2 cellular contexts compared by ENCODE assay signal in the genomic region with DNA sequence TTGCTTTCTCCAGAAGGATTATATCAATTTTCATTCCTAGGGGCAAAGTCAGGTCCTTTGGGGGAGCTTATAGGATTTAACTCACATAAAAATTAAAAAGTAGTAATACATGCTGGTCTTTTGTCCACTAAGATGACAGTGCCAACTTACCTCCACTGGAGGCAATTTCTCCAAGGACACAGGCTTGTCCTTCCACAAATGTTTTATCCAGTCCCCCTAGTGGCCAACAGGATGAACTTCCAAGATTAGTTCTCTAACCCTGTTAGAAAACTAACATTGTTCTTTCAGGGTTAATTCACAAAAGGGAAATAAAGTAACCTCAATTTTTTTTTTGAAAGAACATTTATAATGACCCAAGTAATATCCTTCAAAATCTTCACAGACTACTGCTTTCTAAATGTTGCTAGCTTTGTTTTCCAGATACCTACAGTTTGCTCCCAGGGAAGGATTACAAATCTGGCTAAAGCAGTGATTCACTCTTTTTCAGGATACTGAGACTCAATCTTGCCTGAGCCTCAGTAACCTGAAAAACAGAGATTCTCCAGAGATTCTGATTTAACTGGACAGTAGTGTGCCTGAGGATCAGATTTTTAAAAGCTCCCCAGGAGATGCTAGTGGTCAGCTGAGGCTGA.
TF ChIP-seq lines count a peak whose summit lies in the region.

No MANE protein-coding gene starts in this region.

TF ChIP-seq in IMR-90, 13 proteins besides CTCF, POLR2A, EP300 and RAD21:
- TF ChIP-seq SMC3 (IDR thresholded peaks at IDR 0.05; ENCODE audit: low read depth, low read length): peak; percentile 73
- TF ChIP-seq CHD1 (IDR thresholded peaks at IDR 0.05; ENCODE audit: low read depth, low read length): no peak

TF ChIP-seq in HepG2, 621 proteins besides CTCF, POLR2A, EP300 and RAD21:
- no peak for TF ChIP-seq TCF7 (IDR thresholded peaks at IDR 0.05; ENCODE audit: low read depth)
- TF ChIP-seq, protein P1, sequence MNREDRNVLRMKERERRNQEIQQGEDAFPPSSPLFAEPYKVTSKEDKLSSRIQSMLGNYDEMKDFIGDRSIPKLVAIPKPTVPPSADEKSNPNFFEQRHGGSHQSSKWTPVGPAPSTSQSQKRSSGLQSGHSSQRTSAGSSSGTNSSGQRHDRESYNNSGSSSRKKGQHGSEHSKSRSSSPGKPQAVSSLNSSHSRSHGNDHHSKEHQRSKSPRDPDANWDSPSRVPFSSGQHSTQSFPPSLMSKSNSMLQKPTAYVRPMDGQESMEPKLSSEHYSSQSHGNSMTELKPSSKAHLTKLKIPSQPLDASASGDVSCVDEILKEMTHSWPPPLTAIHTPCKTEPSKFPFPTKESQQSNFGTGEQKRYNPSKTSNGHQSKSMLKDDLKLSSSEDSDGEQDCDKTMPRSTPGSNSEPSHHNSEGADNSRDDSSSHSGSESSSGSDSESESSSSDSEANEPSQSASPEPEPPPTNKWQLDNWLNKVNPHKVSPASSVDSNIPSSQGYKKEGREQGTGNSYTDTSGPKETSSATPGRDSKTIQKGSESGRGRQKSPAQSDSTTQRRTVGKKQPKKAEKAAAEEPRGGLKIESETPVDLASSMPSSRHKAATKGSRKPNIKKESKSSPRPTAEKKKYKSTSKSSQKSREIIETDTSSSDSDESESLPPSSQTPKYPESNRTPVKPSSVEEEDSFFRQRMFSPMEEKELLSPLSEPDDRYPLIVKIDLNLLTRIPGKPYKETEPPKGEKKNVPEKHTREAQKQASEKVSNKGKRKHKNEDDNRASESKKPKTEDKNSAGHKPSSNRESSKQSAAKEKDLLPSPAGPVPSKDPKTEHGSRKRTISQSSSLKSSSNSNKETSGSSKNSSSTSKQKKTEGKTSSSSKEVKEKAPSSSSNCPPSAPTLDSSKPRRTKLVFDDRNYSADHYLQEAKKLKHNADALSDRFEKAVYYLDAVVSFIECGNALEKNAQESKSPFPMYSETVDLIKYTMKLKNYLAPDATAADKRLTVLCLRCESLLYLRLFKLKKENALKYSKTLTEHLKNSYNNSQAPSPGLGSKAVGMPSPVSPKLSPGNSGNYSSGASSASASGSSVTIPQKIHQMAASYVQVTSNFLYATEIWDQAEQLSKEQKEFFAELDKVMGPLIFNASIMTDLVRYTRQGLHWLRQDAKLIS (CRISPR knock-in tag; IDR thresholded peaks at IDR 0.05): no peak
- TF ChIP-seq STAG1 (CRISPR knock-in tag; IDR thresholded peaks at IDR 0.05): peak; percentile 65
- TF ChIP-seq, protein P2, sequence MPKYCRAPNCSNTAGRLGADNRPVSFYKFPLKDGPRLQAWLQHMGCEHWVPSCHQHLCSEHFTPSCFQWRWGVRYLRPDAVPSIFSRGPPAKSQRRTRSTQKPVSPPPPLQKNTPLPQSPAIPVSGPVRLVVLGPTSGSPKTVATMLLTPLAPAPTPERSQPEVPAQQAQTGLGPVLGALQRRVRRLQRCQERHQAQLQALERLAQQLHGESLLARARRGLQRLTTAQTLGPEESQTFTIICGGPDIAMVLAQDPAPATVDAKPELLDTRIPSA (CRISPR knock-in tag; IDR thresholded peaks at IDR 0.05; ENCODE audit: borderline replicate concordance): no peak
- TF ChIP-seq, protein P3, sequence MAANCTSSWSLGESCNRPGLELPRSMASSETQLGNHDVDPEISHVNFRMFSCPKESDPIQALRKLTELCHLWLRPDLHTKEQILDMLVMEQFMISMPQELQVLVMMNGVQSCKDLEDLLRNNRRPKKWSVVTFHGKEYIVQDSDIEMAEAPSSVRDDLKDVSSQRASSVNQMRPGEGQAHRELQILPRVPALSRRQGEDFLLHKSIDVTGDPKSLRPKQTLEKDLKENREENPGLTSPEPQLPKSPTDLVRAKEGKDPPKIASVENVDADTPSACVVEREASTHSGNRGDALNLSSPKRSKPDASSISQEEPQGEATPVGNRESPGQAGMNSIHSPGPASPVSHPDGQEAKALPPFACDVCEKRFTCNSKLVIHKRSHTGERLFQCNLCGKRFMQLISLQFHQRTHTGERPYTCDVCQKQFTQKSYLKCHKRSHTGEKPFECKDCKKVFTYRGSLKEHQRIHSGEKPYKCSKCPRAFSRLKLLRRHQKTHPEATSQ (CRISPR knock-in tag; IDR thresholded peaks at IDR 0.05; ENCODE audit: borderline replicate concordance): no peak
- no peak for TF ChIP-seq ZNF441 (CRISPR knock-in tag; IDR thresholded peaks at IDR 0.05; ENCODE audit: borderline replicate concordance)
- TF ChIP-seq NFE2 (CRISPR knock-in tag; IDR thresholded peaks at IDR 0.05): no peak
- TF ChIP-seq ZNF207 (IDR thresholded peaks at IDR 0.05; ENCODE audit: borderline replicate concordance): no peak
- no peak for TF ChIP-seq PHF21A (CRISPR knock-in tag; IDR thresholded peaks at IDR 0.05)
- TF ChIP-seq, protein P4, sequence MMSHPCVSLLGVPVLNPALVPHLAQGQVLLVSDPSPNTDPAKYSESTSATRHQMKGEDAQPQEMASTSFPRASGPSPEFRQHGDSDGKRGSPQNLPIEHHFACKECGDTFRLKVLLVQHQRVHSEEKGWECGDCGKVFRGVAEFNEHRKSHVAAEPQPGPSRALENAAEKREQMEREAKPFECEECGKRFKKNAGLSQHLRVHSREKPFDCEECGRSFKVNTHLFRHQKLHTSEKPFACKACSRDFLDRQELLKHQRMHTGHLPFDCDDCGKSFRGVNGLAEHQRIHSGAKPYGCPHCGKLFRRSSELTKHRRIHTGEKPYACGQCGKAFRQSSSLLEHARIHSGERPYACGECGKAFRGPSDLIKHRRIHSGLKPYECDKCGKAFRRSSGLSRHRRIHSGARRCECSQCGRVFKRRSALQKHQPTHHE (CRISPR knock-in tag; IDR thresholded peaks at IDR 0.05; ENCODE audit: borderline replicate concordance): no peak
- TF ChIP-seq, protein P5, sequence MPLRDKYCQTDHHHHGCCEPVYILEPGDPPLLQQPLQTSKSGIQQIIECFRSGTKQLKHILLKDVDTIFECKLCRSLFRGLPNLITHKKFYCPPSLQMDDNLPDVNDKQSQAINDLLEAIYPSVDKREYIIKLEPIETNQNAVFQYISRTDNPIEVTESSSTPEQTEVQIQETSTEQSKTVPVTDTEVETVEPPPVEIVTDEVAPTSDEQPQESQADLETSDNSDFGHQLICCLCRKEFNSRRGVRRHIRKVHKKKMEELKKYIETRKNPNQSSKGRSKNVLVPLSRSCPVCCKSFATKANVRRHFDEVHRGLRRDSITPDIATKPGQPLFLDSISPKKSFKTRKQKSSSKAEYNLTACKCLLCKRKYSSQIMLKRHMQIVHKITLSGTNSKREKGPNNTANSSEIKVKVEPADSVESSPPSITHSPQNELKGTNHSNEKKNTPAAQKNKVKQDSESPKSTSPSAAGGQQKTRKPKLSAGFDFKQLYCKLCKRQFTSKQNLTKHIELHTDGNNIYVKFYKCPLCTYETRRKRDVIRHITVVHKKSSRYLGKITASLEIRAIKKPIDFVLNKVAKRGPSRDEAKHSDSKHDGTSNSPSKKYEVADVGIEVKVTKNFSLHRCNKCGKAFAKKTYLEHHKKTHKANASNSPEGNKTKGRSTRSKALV (CRISPR knock-in tag; IDR thresholded peaks at IDR 0.05): no peak
- no peak for TF ChIP-seq EZH2 (conservative IDR thresholded peaks at IDR 0.05; ENCODE audit: low read depth, low read length)
- no peak for TF ChIP-seq NAIF1 (CRISPR knock-in tag; IDR thresholded peaks at IDR 0.05; ENCODE audit: borderline replicate concordance)
- no peak for TF ChIP-seq ZNF788 (CRISPR knock-in tag; IDR thresholded peaks at IDR 0.05; ENCODE audit: borderline replicate concordance)
- no peak for TF ChIP-seq NFIC (IDR thresholded peaks at IDR 0.05; ENCODE audit: low read length)
- TF ChIP-seq, protein P6, sequence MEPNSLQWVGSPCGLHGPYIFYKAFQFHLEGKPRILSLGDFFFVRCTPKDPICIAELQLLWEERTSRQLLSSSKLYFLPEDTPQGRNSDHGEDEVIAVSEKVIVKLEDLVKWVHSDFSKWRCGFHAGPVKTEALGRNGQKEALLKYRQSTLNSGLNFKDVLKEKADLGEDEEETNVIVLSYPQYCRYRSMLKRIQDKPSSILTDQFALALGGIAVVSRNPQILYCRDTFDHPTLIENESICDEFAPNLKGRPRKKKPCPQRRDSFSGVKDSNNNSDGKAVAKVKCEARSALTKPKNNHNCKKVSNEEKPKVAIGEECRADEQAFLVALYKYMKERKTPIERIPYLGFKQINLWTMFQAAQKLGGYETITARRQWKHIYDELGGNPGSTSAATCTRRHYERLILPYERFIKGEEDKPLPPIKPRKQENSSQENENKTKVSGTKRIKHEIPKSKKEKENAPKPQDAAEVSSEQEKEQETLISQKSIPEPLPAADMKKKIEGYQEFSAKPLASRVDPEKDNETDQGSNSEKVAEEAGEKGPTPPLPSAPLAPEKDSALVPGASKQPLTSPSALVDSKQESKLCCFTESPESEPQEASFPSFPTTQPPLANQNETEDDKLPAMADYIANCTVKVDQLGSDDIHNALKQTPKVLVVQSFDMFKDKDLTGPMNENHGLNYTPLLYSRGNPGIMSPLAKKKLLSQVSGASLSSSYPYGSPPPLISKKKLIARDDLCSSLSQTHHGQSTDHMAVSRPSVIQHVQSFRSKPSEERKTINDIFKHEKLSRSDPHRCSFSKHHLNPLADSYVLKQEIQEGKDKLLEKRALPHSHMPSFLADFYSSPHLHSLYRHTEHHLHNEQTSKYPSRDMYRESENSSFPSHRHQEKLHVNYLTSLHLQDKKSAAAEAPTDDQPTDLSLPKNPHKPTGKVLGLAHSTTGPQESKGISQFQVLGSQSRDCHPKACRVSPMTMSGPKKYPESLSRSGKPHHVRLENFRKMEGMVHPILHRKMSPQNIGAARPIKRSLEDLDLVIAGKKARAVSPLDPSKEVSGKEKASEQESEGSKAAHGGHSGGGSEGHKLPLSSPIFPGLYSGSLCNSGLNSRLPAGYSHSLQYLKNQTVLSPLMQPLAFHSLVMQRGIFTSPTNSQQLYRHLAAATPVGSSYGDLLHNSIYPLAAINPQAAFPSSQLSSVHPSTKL (CRISPR knock-in tag; IDR thresholded peaks at IDR 0.05): no peak
- TF ChIP-seq ZNF350 (CRISPR knock-in tag; IDR thresholded peaks at IDR 0.05; ENCODE audit: borderline replicate concordance, low read depth): no peak
- no peak for TF ChIP-seq ZNF75D (CRISPR knock-in tag; IDR thresholded peaks at IDR 0.05; ENCODE audit: borderline replicate concordance)
- TF ChIP-seq PAF1 (CRISPR knock-in tag; IDR thresholded peaks at IDR 0.05): no peak
- no peak for TF ChIP-seq SMARCE1 (IDR thresholded peaks at IDR 0.05; ENCODE audit: borderline replicate concordance)
- TF ChIP-seq ZNF33B (CRISPR knock-in tag; IDR thresholded peaks at IDR 0.05): no peak
- TF ChIP-seq ZNF460 (CRISPR knock-in tag; IDR thresholded peaks at IDR 0.05; ENCODE audit: borderline replicate concordance): no peak
- TF ChIP-seq SIX1 (CRISPR knock-in tag; IDR thresholded peaks at IDR 0.05; ENCODE audit: borderline replicate concordance): no peak
- TF ChIP-seq PLRG1 (conservative IDR thresholded peaks at IDR 0.05): no peak
- peak; percentile 28; the same call in 1 of the 2 replicates for TF ChIP-seq SMC3 (IDR thresholded peaks at IDR 0.05; ENCODE audit: low read length)
- TF ChIP-seq ZFP62 (CRISPR knock-in tag; IDR thresholded peaks at IDR 0.05): no peak
- TF ChIP-seq CAMTA2 (CRISPR knock-in tag; IDR thresholded peaks at IDR 0.05; ENCODE audit: borderline replicate concordance): no peak
- TF ChIP-seq RFX1 (IDR thresholded peaks at IDR 0.05): no peak
- no peak for TF ChIP-seq ZFP1 (CRISPR knock-in tag; IDR thresholded peaks at IDR 0.05)
- peak; percentile 65 for TF ChIP-seq ZNF652 (CRISPR knock-in tag; IDR thresholded peaks at IDR 0.05; ENCODE audit: borderline replicate concordance, low read depth)
- TF ChIP-seq, protein P7, sequence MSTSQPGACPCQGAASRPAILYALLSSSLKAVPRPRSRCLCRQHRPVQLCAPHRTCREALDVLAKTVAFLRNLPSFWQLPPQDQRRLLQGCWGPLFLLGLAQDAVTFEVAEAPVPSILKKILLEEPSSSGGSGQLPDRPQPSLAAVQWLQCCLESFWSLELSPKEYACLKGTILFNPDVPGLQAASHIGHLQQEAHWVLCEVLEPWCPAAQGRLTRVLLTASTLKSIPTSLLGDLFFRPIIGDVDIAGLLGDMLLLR (CRISPR knock-in tag; IDR thresholded peaks at IDR 0.05): no peak
- TF ChIP-seq, protein P8, sequence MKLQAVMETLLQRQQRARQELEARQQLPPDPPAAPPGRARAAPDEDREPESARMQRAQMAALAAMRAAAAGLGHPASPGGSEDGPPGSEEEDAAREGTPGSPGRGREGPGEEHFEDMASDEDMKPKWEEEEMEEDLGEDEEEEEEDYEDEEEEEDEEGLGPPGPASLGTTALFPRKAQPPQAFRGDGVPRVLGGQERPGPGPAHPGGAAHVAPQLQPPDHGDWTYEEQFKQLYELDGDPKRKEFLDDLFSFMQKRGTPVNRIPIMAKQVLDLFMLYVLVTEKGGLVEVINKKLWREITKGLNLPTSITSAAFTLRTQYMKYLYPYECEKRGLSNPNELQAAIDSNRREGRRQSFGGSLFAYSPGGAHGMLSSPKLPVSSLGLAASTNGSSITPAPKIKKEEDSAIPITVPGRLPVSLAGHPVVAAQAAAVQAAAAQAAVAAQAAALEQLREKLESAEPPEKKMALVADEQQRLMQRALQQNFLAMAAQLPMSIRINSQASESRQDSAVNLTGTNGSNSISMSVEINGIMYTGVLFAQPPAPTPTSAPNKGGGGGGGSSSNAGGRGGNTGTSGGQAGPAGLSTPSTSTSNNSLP (IDR thresholded peaks at IDR 0.05; ENCODE audit: low read depth, low read length): peak; percentile 63; the same call in 1 of the 2 replicates
- no peak for TF ChIP-seq SPEN (CRISPR knock-in tag; IDR thresholded peaks at IDR 0.05; ENCODE audit: low read depth)
- no peak for TF ChIP-seq ZBTB7B (CRISPR knock-in tag; IDR thresholded peaks at IDR 0.05)
- TF ChIP-seq, protein P9, sequence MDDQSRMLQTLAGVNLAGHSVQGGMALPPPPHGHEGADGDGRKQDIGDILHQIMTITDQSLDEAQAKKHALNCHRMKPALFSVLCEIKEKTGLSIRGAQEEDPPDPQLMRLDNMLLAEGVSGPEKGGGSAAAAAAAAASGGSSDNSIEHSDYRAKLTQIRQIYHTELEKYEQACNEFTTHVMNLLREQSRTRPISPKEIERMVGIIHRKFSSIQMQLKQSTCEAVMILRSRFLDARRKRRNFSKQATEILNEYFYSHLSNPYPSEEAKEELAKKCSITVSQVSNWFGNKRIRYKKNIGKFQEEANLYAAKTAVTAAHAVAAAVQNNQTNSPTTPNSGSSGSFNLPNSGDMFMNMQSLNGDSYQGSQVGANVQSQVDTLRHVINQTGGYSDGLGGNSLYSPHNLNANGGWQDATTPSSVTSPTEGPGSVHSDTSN (CRISPR knock-in tag; IDR thresholded peaks at IDR 0.05; ENCODE audit: borderline replicate concordance): no peak
TF ChIP-seq in HepG2: peak in this region for 4.
